8 cellular contexts compared by ENCODE assay signal in the genomic region with DNA sequence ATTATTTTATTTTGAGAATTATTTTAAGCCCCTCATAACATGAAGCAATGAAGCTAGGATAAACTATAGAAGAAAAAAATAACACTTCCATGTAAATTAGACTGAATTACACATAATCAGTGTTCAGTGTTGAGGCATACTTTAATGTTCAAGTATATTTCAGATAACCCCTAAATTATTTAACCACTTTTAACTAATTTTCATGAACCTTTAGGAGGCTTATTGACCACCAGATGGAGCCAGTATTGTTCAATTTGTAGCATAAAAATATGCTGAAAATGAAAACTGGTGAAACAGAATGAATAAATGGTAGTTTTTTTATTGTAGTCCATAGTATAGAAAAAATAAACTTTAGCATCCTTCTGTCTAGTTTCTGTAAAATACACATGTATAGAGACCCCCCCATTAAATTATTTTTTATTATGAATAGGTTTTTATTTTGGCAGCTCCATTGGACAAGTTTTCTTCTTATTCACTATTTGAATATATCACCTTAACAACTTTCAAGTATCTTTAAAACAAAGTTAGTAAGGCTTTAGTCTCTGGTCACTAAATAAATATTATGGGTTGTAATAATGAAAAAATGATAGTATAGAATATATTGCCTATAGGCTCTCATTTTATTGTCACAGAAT.
DNase-seq lines count a peak whose midpoint lies in the region; ATAC-seq, FAIRE-seq and TF ChIP-seq lines count a peak whose summit lies in the region.

No MANE protein-coding gene starts in this region.

- H3K4me3 ChIP-seq in SU-DHL-6 (ENCODE audit: insufficient read depth, low read length, poor library complexity, severe bottlenecking) = no peak overlapping the region

- no peaks in the 10 kb centered on the region for H3K79me2 ChIP-seq in SU-DHL-6 (ENCODE audit: insufficient read depth, low read length)

- in situ Hi-C loops in ACHN (cut with HindIII; ENCODE audit: low pct_ligation_motif_present, low pct_unique_long_range_greater_than_20kb, low sequenced_read_pairs) = no loop called here

- peak; percentile 41 for TF ChIP-seq CTCF in SU-DHL-6 (IDR thresholded peaks at IDR 0.05; ENCODE audit: insufficient read depth, low read length, poor library complexity, severe bottlenecking)

- H3K9ac ChIP-seq in SU-DHL-6 (ENCODE audit: low read length) = no peak overlapping the region

- no peak for ATAC-seq in GM18909 (IDR thresholded peaks at IDR 0.05; ENCODE audit: poor library complexity, unreplicated experiment)

- peaks cover 5% of the 10 kb centered on the region; the same call in 1 of the 2 replicates for H4K20me1 ChIP-seq in SU-DHL-6 (ENCODE audit: low read depth, low read length)

- no peak overlapping the region for H3K27ac ChIP-seq in SU-DHL-6 (ENCODE audit: low read depth, low read length)

- DNase-seq in ACHN (peak; percentile 54), GM12892 (ENCODE audit: insufficient read length) (no peak), inferior parietal cortex (ENCODE audit: extremely low spot score) (peak; percentile 57), NCI-H1436 (lab: John Stamatoyannopoulos, UW) (no peak), NCI-H1417 treated with DMSO at 0.1 percent for 48 hours (lab: John Stamatoyannopoulos, UW) (no peak), NOMO-1 treated with dmso at 0.1 percent for 144 hours (lab: John Stamatoyannopoulos, UW; ENCODE audit: unreplicated experiment) (no peak)

- no peak overlapping the region for H2AFZ ChIP-seq in SU-DHL-6 (ENCODE audit: low read depth, low read length, severe bottlenecking)

- H3K9me2 ChIP-seq in SU-DHL-6 (replicated peaks; ENCODE audit: insufficient read depth, low read length) = no peaks in the 10 kb centered on the region

- peak; percentile 86 for FAIRE-seq in GM12892 (lab: Jason Lieb, UNC)

- no peaks in the 10 kb centered on the region for H3K27me3 ChIP-seq in SU-DHL-6 (ENCODE audit: low read length)

- no peak for TF ChIP-seq POLR2A in GM12892 (IDR thresholded peaks at IDR 0.05; ENCODE audit: low read depth, low read length)

- H3K36me3 ChIP-seq in SU-DHL-6 (ENCODE audit: low read length) = no peaks in the 10 kb centered on the region

- H3K4me2 ChIP-seq in SU-DHL-6 (ENCODE audit: low read depth, low read length, poor library complexity, severe bottlenecking) = no peak overlapping the region

- H3K9me3 ChIP-seq in SU-DHL-6 (ENCODE audit: insufficient read depth, low read length) = peaks cover 4% of the 10 kb centered on the region; the same call in 1 of the 2 replicates

- no peaks in the 10 kb centered on the region for H3F3A ChIP-seq in SU-DHL-6 (ENCODE audit: insufficient read depth)

Comparison
In these comparisons a context has a peak if more than half of its experiments do, and no peak if none do; other contexts are left out.
1. DNase-seq: peak in ACHN (single experiment) and inferior parietal cortex (single experiment); none in GM12892 (single experiment), NCI-H1436 (single experiment), NCI-H1417 treated with DMSO at 0.1 percent for 48 hours (single experiment) and NOMO-1 treated with dmso at 0.1 percent for 144 hours (single experiment).